8 cellular contexts compared by ENCODE assay signal in genomic region chr9:136482793-136483588, GRCh38. TPM values are rescaled to one million over a fixed set of nuclear protein-coding genes. Genes with fewer than 3 reads are reported as not detected.
DNase-seq lines count a peak whose midpoint lies in the region; ATAC-seq and TF ChIP-seq lines count a peak whose summit lies in the region.

TSS of gene SEC16A (minus strand) at chr9:136483040. CDS start at chr9:136477615, 5,425 bp downstream.

- H3K36me3 Mint-ChIP-seq in activated naive CD8-positive, alpha-beta T cell treated with anti-CD3 and anti-CD28 coated beads, Interleukin-2, amount 10 ng/mL, durations not matched to agents 7 days and 5 days = peaks cover 1% of the 10 kb centered on the region

- H3K4me3 Mint-ChIP-seq in activated naive CD8-positive, alpha-beta T cell treated with anti-CD3 and anti-CD28 coated beads, Interleukin-2, amount 10 ng/mL, durations not matched to agents 7 days and 5 days = peak within 1 kb of the TSS; percentile 99

- no peaks in the 10 kb centered on the region for H3K9me2 ChIP-seq in SU-DHL-6 (replicated peaks; ENCODE audit: insufficient read depth, low read length)

- H4K20me1 ChIP-seq in SU-DHL-6 (ENCODE audit: low read depth, low read length) = peaks cover 5% of the 10 kb centered on the region; the same call in 1 of the 2 replicates

- ATAC-seq in HG02763 (IDR thresholded peaks at IDR 0.05; ENCODE audit: unreplicated experiment) (peak; percentile 51), Right ventricle myocardium inferior (peak; percentile 89)
- peak; percentile 67 for ATAC-seq in activated naive CD8-positive, alpha-beta T cell treated with anti-CD3 and anti-CD28 coated beads, Interleukin-2, amount 10 ng/mL, durations not matched to agents 7 days and 5 days (ENCODE audit: low read depth)

- H3K27me3 ChIP-seq in SU-DHL-6 (ENCODE audit: low read length) = no peaks in the 10 kb centered on the region
- H3K27me3 ChIP-seq in ovary = no peaks in the 10 kb centered on the region
- H3K27me3 ChIP-seq in thymus (ENCODE audit: control insufficient read depth, insufficient read depth) = no peaks in the 10 kb centered on the region

- peak within 1 kb of the TSS; percentile 90 for H3K9ac ChIP-seq in SU-DHL-6 (ENCODE audit: low read length)

- H3K4me2 ChIP-seq in SU-DHL-6 (ENCODE audit: low read depth, low read length, poor library complexity, severe bottlenecking) = peak within 1 kb of the TSS; percentile 92

- TF ChIP-seq CTCF in GM12865 (IDR thresholded peaks at IDR 0.05; ENCODE audit: insufficient read depth, low read depth, low read length, missing control alignments) (no peak), SU-DHL-6 (IDR thresholded peaks at IDR 0.05; ENCODE audit: insufficient read depth, low read length, poor library complexity, severe bottlenecking) (no peak), ovary (IDR thresholded peaks at IDR 0.05) (no peak)

- intact Hi-C loops in Right ventricle myocardium inferior (cut with DNase I) = loop anchor here (1.0 kb wide), 1 partner anchor 120 kb away; the partner anchor contains the start of gene DNLZ
- intact Hi-C loops in ovary (cut with DNase I) = loop anchor here in 1 of 4 donors (10.0 kb wide), 1 partner anchor 62 kb away; the partner anchor contains the start of gene NOTCH1

- H3K27ac ChIP-seq in SU-DHL-6 (ENCODE audit: low read depth, low read length) (peak within 1 kb of the TSS; percentile 91), ovary (peak within 1 kb of the TSS; percentile 86 to 100), thymus (ENCODE audit: low read depth) (peak within 1 kb of the TSS; percentile 98)

- H3K4me3 ChIP-seq in GM12865 (ENCODE audit: low read depth, low read length) (peak within 1 kb of the TSS; percentile 83), SU-DHL-6 (ENCODE audit: insufficient read depth, low read length, poor library complexity, severe bottlenecking) (peak within 1 kb of the TSS; percentile 84), ovary (peak within 1 kb of the TSS; percentile 92), thymus (ENCODE audit: low read length) (peak within 1 kb of the TSS; percentile 92)

- no peaks in the 10 kb centered on the region for H3K9me3 Mint-ChIP-seq in activated naive CD8-positive, alpha-beta T cell treated with anti-CD3 and anti-CD28 coated beads, Interleukin-2, amount 10 ng/mL, durations not matched to agents 7 days and 5 days

- POLR2A ChIA-PET in activated naive CD8-positive, alpha-beta T cell treated with anti-CD3 and anti-CD28 coated beads, Interleukin-2, amount 10 ng/mL, durations not matched to agents 7 days and 5 days (lab: Charles Lee) = interaction anchor here (1.9 kb wide), 1 partner anchor 50 kb away, joined by 4 read pairs; no protein-coding TSS in a partner anchor

- no peaks in the 10 kb centered on the region for H3K27me3 Mint-ChIP-seq in activated naive CD8-positive, alpha-beta T cell treated with anti-CD3 and anti-CD28 coated beads, Interleukin-2, amount 10 ng/mL, durations not matched to agents 7 days and 5 days

- peaks cover 46% of the 10 kb centered on the region for H3K79me2 ChIP-seq in SU-DHL-6 (ENCODE audit: insufficient read depth, low read length)

- peak within 1 kb of the TSS; percentile 100 for H3K27ac Mint-ChIP-seq in activated naive CD8-positive, alpha-beta T cell treated with anti-CD3 and anti-CD28 coated beads, Interleukin-2, amount 10 ng/mL, durations not matched to agents 7 days and 5 days

- peak within 1 kb of the TSS; percentile 77 for H2AFZ ChIP-seq in SU-DHL-6 (ENCODE audit: low read depth, low read length, severe bottlenecking)

- no peaks in the 10 kb centered on the region for H3F3A ChIP-seq in SU-DHL-6 (ENCODE audit: insufficient read depth)

- peak; percentile 96 for TF ChIP-seq POLR2A in ovary (IDR thresholded peaks at IDR 0.05)

- peaks cover 10% of the 10 kb centered on the region for H3K4me1 ChIP-seq in ovary (ENCODE audit: insufficient read depth)
- peaks cover 16% of the 10 kb centered on the region for H3K4me1 ChIP-seq in thymus (ENCODE audit: control insufficient read depth, insufficient read depth, low read length)

- DNase-seq in GM12865 (ENCODE audit: low read depth) (peak; percentile 99), NCI-H1417 (lab: John Stamatoyannopoulos, UW) (peak; percentile 93 to 100 (median 99)), Right ventricle myocardium inferior (ENCODE audit: missing footprints) (peak; percentile 100), ovary (peak; percentile 100)
- DNase-seq in activated naive CD8-positive, alpha-beta T cell treated with anti-CD3 and anti-CD28 coated beads, Interleukin-2, amount 10 ng/mL, durations not matched to agents 7 days and 5 days = peak; percentile 100

- 0 to 1% (median 1%) methylated on average over 42 to 109 of the region's 109 CpGs for WGBS in ovary, 3 donors
- WGBS in thymus = under 1% methylated on average over 109 of the region's 109 CpGs

- TF ChIP-seq EP300 in ovary (IDR thresholded peaks at IDR 0.05) = no peak

- H3K9me3 ChIP-seq in SU-DHL-6 (ENCODE audit: insufficient read depth, low read length) (no peaks in the 10 kb centered on the region), ovary (no peaks in the 10 kb centered on the region), thymus (ENCODE audit: control insufficient read depth) (no peaks in the 10 kb centered on the region)

- peaks cover 25% of the 10 kb centered on the region for H3K4me1 Mint-ChIP-seq in activated naive CD8-positive, alpha-beta T cell treated with anti-CD3 and anti-CD28 coated beads, Interleukin-2, amount 10 ng/mL, durations not matched to agents 7 days and 5 days

- H3K36me3 ChIP-seq in SU-DHL-6 (ENCODE audit: low read length) (no peaks in the 10 kb centered on the region), ovary (no peaks in the 10 kb centered on the region), thymus (ENCODE audit: control insufficient read depth, insufficient read depth) (peaks cover 4% of the 10 kb centered on the region)

RNA-seq across cellular contexts. Expression of gene SEC16A, which starts in this region (rescaled TPM):
- 10 to 100 TPM; 88.0 to 90.2 TPM for total RNA-seq in activated naive CD8-positive, alpha-beta T cell treated with anti-CD3 and anti-CD28 coated beads, Interleukin-2, amount 10 ng/mL, durations not matched to agents 7 days and 5 days
- 22.3 TPM for total RNA-seq in Right ventricle myocardium inferior
- total RNA-seq in ovary = 10 to 100 TPM; 30.0 to 61.4 (median 50.2) TPM
- polyA plus RNA-seq in ovary = 10 to 100 TPM; 27.6 to 37.2 TPM
- 89.7 TPM for polyA plus RNA-seq in thymus

Comparison
In these comparisons a context has a peak if more than half of its experiments do, and no peak if none do; other contexts are left out.
1. Peak in every context shown above with its lines: DNase-seq, ATAC-seq, H3K4me3 ChIP-seq and H3K27ac ChIP-seq.